Comparison of ENCODE assay signal across 2 cellular contexts in genomic region chr2:46904908-46905678, GRCh38.
TF ChIP-seq lines count a peak whose summit lies in the region.

No MANE protein-coding gene starts in this region.

TF ChIP-seq in HEK293, 187 proteins besides CTCF, POLR2A, EP300 and RAD21:
- TF ChIP-seq ZBTB17 (tag by site-specific recombination; IDR thresholded peaks at IDR 0.05), result 0 out of 2 replicates have a peak, but pooled peaks have one; percentile 14

TF ChIP-seq in K562, 482 proteins besides CTCF, POLR2A, EP300 and RAD21:
- TF ChIP-seq ZNF766 (CRISPR knock-in tag; conservative IDR thresholded peaks at IDR 0.05) (peak; percentile 81), ZBTB33 (CRISPR knock-in tag; IDR thresholded peaks at IDR 0.05) (peak; percentile 73), C11orf30 (IDR thresholded peaks at IDR 0.05; ENCODE audit: low read depth) (peak; percentile 40; the same call in 1 of the 2 replicates), ZNF316 (IDR thresholded peaks at IDR 0.05) (peak; percentile 58)
